Comparison of ENCODE assay signal across 1 cellular context in genomic region chr5:180331647-180331950, GRCh38.
TF ChIP-seq lines count a peak whose summit lies in the region.

No MANE protein-coding gene starts in this region.

TF ChIP-seq in IMR-90, 13 proteins besides CTCF, POLR2A, EP300 and RAD21:
- TF ChIP-seq FOS (IDR thresholded peaks at IDR 0.05; ENCODE audit: low read depth, low read length) (no peak), BHLHE40 (IDR thresholded peaks at IDR 0.05; ENCODE audit: low read depth, low read length) (0 out of 2 replicates have a peak, but pooled peaks have one; percentile 12), RCOR1 (IDR thresholded peaks at IDR 0.05; ENCODE audit: insufficient replicate concordance, low read length) (no peak)
